In genomic region chr1:75719810-75720209, GRCh38 we compare ENCODE assay signal across 1 cellular context.
TF ChIP-seq lines count a peak whose summit lies in the region.

No MANE protein-coding gene starts in this region.

TF ChIP-seq in WTC11, 78 proteins besides CTCF, POLR2A, EP300 and RAD21 (continued from another document):
- TF ChIP-seq ATF6 (CRISPR knock-in tag; IDR thresholded peaks at IDR 0.05) (no peak), AR (CRISPR knock-in tag; IDR thresholded peaks at IDR 0.05) (no peak)
